9 cellular contexts compared by ENCODE assay signal in the genomic region with DNA sequence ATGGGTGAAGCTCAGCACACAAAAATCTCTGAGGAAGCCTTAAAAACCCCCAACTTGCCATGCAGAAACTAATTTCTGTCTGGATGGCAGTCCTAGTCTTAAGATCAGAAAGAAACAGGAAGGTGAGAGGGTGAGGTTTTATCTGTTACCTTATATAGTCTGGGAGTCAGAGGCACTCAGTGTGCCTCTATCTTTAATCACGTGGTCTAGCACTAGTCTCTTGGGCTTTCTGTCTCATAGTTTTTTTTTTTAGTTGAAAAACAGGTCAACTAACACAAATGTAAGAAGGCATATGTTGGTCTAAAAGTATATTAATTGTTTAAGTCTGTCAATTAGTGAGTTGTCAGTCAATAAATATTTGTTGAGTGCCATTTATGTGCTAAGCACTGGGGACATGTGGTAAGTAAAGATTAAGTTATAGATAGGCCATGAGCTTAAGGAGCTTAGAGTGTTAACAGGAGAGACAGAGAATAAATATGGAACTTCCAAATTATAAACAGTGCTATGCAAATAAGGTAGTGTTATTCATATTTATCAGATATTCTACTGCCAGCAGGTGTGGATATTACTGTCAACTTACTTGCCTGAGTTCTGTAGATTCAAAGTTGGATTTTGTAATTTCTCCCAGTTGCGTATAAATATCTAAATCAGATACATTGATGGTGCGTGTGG. TPM values are rescaled to one million over a fixed set of nuclear protein-coding genes. Genes with fewer than 3 reads are reported as not detected.
DNase-seq lines count a peak whose midpoint lies in the region; ATAC-seq and TF ChIP-seq lines count a peak whose summit lies in the region.
"Had no signal": no experiment of that assay in that cellular context is flagged by ENCODE, and none has a peak within 500 bp of the region (broad histone marks: within the 10 kb centered on the region; RNA-seq: fewer than 3 reads in every experiment).

No MANE protein-coding gene starts in this region.

- no peak for DNase-seq in activated naive CD4-positive, alpha-beta T cell treated with anti-CD3 and anti-CD28 coated beads, Interleukin-2, amount 10 ng/mL, durations not matched to agents 7 days and 5 days
- no peak for DNase-seq in activated naive CD4-positive, alpha-beta T cell (lab: John Stamatoyannopoulos, UW)
- DNase-seq in upper lobe of right lung (no peak), NCI-H524 (lab: John Stamatoyannopoulos, UW) (no peak), mesenteric fat pad (ENCODE audit: low spot score) (no peak), NCI-H748 treated with DMSO at 0.1 percent for 48 hours (lab: John Stamatoyannopoulos, UW) (no peak)

- H3K36me3 ChIP-seq in upper lobe of right lung: no peaks in the 10 kb centered on the region

- H3K9me3 ChIP-seq in upper lobe of right lung: no peaks in the 10 kb centered on the region

- 0 out of 2 replicates have a peak, but pooled peaks have one; percentile 29 for TF ChIP-seq POLR2A in Raji (IDR thresholded peaks at IDR 0.05; ENCODE audit: insufficient read depth, low read depth, low read length)

- CTCF ChIA-PET in activated naive CD4-positive, alpha-beta T cell treated with anti-CD3 and anti-CD28 coated beads, Interleukin-2, amount 10 ng/mL, durations not matched to agents 7 days and 5 days (lab: Charles Lee): no interaction called here

- H3K4me3 ChIP-seq in upper lobe of right lung: no peak overlapping the region

- H3K9me3 Mint-ChIP-seq in activated naive CD4-positive, alpha-beta T cell treated with anti-CD3 and anti-CD28 coated beads, Interleukin-2, amount 10 ng/mL, durations not matched to agents 7 days and 5 days: no peaks in the 10 kb centered on the region

- H3K4me1 ChIP-seq in upper lobe of right lung: no peaks in the 10 kb centered on the region

- H3K27ac ChIP-seq in upper lobe of right lung: peak overlapping the region; percentile 11

- H3K27ac Mint-ChIP-seq in activated naive CD4-positive, alpha-beta T cell treated with anti-CD3 and anti-CD28 coated beads, Interleukin-2, amount 10 ng/mL, durations not matched to agents 7 days and 5 days: peak overlapping the region; percentile 76

- no peak for TF ChIP-seq CTCF in upper lobe of right lung (IDR thresholded peaks at IDR 0.05)

- intact Hi-C loops in upper lobe of right lung (cut with DNase I): no loop called here

- no peaks in the 10 kb centered on the region for H3K36me3 Mint-ChIP-seq in activated naive CD4-positive, alpha-beta T cell treated with anti-CD3 and anti-CD28 coated beads, Interleukin-2, amount 10 ng/mL, durations not matched to agents 7 days and 5 days

- no peaks in the 10 kb centered on the region for H3K27me3 Mint-ChIP-seq in activated naive CD4-positive, alpha-beta T cell treated with anti-CD3 and anti-CD28 coated beads, Interleukin-2, amount 10 ng/mL, durations not matched to agents 7 days and 5 days

- H3K4me3 Mint-ChIP-seq in activated naive CD4-positive, alpha-beta T cell treated with anti-CD3 and anti-CD28 coated beads, Interleukin-2, amount 10 ng/mL, durations not matched to agents 7 days and 5 days: no peak overlapping the region

- peaks cover 26% of the 10 kb centered on the region for H3K4me1 Mint-ChIP-seq in activated naive CD4-positive, alpha-beta T cell treated with anti-CD3 and anti-CD28 coated beads, Interleukin-2, amount 10 ng/mL, durations not matched to agents 7 days and 5 days

- ATAC-seq in HG02943 (IDR thresholded peaks at IDR 0.05; ENCODE audit: low read depth, unreplicated experiment) (peak; percentile 83), upper lobe of right lung (no peak)

- no peaks in the 10 kb centered on the region for H3K27me3 ChIP-seq in upper lobe of right lung

RNA-seq across cellular contexts. Expression of a gene that starts 6.9 kb away (rescaled TPM):
- total RNA-seq in upper lobe of right lung (225 TPM), mesenteric fat pad (77.0 TPM)
- total RNA-seq: dermis microvascular lymphatic vessel endothelial cell had no signal
